In the genomic region with DNA sequence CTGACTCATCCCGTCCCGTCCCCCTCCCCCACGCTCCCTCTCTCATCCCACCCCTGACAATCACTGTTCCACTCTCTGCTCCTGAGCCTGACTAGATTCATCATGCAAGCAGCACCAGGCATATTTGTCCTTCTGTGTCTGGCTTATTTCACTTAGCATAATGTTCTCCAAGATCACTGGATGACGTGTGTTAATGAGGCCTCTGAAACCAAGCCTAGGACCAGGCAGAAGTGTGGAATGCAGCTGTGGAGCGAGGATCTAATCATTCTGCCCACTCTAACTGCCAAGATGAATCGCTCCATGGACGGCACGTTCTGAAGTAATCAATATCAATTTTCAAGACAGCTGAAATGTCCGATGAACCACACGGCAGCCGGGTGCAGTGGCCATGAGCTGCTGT, we compare ENCODE assay signal across 18 cellular contexts.
"Had no signal": no experiment of that assay in that cellular context is flagged by ENCODE, and none has a peak within 500 bp of the region (broad histone marks: within the 10 kb centered on the region; RNA-seq: fewer than 3 reads in every experiment).

No MANE protein-coding gene starts in this region.

- H3K4me1 ChIP-seq: colonic mucosa, lower lobe of right lung, thyroid gland had no signal

- DNase-seq: activated CD4-positive, alpha-beta T cell treated with anti-CD3 and anti-CD28 coated beads for 48 hours; activated CD4-positive, CD25-positive, alpha-beta regulatory T cell; activated CD8-positive, alpha-beta T cell treated with anti-CD3 and anti-CD28 coated beads for 36 hours; activated naive CD4-positive, alpha-beta T cell treated with Interleukin-2 at 50 U/mL for 16 hours; activated naive CD8-positive, alpha-beta T cell treated with anti-CD3 and anti-CD28 coated beads, Interleukin-2, amount 10 ng/mL, durations not matched to agents 7 days and 5 days; activated T-cell treated with anti-CD3 and anti-CD28 coated beads, Interleukin-2, amount 50 U/mL, for 24 hours; anterior cingulate cortex; colonic mucosa; left colon; lower lobe of right lung; midbrain; nephron progenitor cell; nucleus accumbens; stimulated activated naive B cell treated with anti-CD40 and anti-IgM and Interleukin-4, amounts not matched to agents 10 μg/mL and 1 μg/mL and 100 μg/mL, for 72 hours; T-cell; thyroid gland had no signal

- H3K27ac Mint-ChIP-seq: activated CD8-positive, alpha-beta T cell treated with anti-CD3 and anti-CD28 coated beads for 36 hours; activated naive CD8-positive, alpha-beta T cell treated with anti-CD3 and anti-CD28 coated beads, Interleukin-2, amount 10 ng/mL, durations not matched to agents 7 days and 5 days; activated T-cell treated with anti-CD3 and anti-CD28 coated beads, Interleukin-2, amount 50 U/mL, for 24 hours; activated T-helper 2 cell treated with anti-CD3 and anti-CD28 coated beads, Interferon-gamma antibody, Interleukin-2, Interleukin-4, amounts not matched to agents 10 μg/mL and 5 μg/mL and 100 μg/mL, durations not matched to agents 14 hours and 24 hours and 36 hours; nephron progenitor cell; stimulated activated naive B cell treated with anti-CD40 and anti-IgM and Interleukin-4, amounts not matched to agents 10 μg/mL and 1 μg/mL and 100 μg/mL, for 72 hours; T-cell had no signal

- H3K36me3 Mint-ChIP-seq: activated naive CD8-positive, alpha-beta T cell treated with anti-CD3 and anti-CD28 coated beads, Interleukin-2, amount 10 ng/mL, durations not matched to agents 7 days and 5 days; stimulated activated naive B cell treated with anti-CD40 and anti-IgM and Interleukin-4, amounts not matched to agents 10 μg/mL and 1 μg/mL and 100 μg/mL, for 72 hours; T-cell had no signal

- H3K4me3 ChIP-seq: colonic mucosa, lower lobe of right lung, thyroid gland had no signal

- H3K27ac ChIP-seq: colonic mucosa, lower lobe of right lung, thyroid gland had no signal

- H3K9me3 ChIP-seq: colonic mucosa, lower lobe of right lung, thyroid gland had no signal

- H3K4me1 Mint-ChIP-seq: central memory CD8-positive, alpha-beta T cell had no signal

- H3K36me3 ChIP-seq: colonic mucosa, lower lobe of right lung, thyroid gland had no signal

- H3K4me3 Mint-ChIP-seq: activated CD8-positive, alpha-beta T cell treated with anti-CD3 and anti-CD28 coated beads for 36 hours; activated naive CD8-positive, alpha-beta T cell treated with anti-CD3 and anti-CD28 coated beads, Interleukin-2, amount 10 ng/mL, durations not matched to agents 7 days and 5 days; activated T-cell treated with anti-CD3 and anti-CD28 coated beads, Interleukin-2, amount 50 U/mL, for 24 hours; central memory CD8-positive, alpha-beta T cell; nephron progenitor cell; stimulated activated naive B cell treated with anti-CD40 and anti-IgM and Interleukin-4, amounts not matched to agents 10 μg/mL and 1 μg/mL and 100 μg/mL, for 72 hours; T-cell had no signal

- H3K9me3 Mint-ChIP-seq: activated CD8-positive, alpha-beta T cell treated with anti-CD3 and anti-CD28 coated beads for 36 hours; activated naive CD8-positive, alpha-beta T cell treated with anti-CD3 and anti-CD28 coated beads, Interleukin-2, amount 10 ng/mL, durations not matched to agents 7 days and 5 days; activated T-cell treated with anti-CD3 and anti-CD28 coated beads, Interleukin-2, amount 50 U/mL, for 24 hours; activated T-helper 2 cell treated with anti-CD3 and anti-CD28 coated beads, Interferon-gamma antibody, Interleukin-2, Interleukin-4, amounts not matched to agents 10 μg/mL and 5 μg/mL and 100 μg/mL, durations not matched to agents 14 hours and 24 hours and 36 hours; central memory CD8-positive, alpha-beta T cell; T-cell had no signal

- H3K27me3 ChIP-seq: colonic mucosa, thyroid gland had no signal
